In genomic region chr19:6394831-6395230, GRCh38 we compare ENCODE assay signal across 19 cellular contexts. TPM values are rescaled to one million over a fixed set of nuclear protein-coding genes. Genes with fewer than 3 reads are reported as not detected.
DNase-seq lines count a peak whose midpoint lies in the region; ATAC-seq and TF ChIP-seq lines count a peak whose summit lies in the region.
"Had no signal": no experiment of that assay in that cellular context is flagged by ENCODE, and none has a peak within 500 bp of the region (broad histone marks: within the 10 kb centered on the region; RNA-seq: fewer than 3 reads in every experiment).

No MANE protein-coding gene starts in this region.

- TF ChIP-seq CTCF in IMR-90 (conservative IDR thresholded peaks at IDR 0.05; ENCODE audit: low read depth, low read length) (no peak), chondrocyte (IDR thresholded peaks at IDR 0.05) (no peak), nephron (IDR thresholded peaks at IDR 0.05; ENCODE audit: unreplicated experiment in 3 of 3) (no peak)

- H3K9me1 ChIP-seq in IMR-90 (ENCODE audit: insufficient read depth, low read length), result peaks cover 10% of the 10 kb centered on the region

- H3K9me3 ChIP-seq in IMR-90 (ENCODE audit: control insufficient read depth, insufficient read depth, low read length), result no peaks in the 10 kb centered on the region
- H3K9me3 ChIP-seq: pancreas, upper lobe of left lung had no signal

- H2BK15ac ChIP-seq in IMR-90 (ENCODE audit: low read depth, low read length), result no peak overlapping the region

- no peaks in the 10 kb centered on the region for H3K27me3 ChIP-seq in IMR-90 (ENCODE audit: control insufficient read depth, insufficient read depth, low read length)
- H3K27me3 ChIP-seq: pancreas, upper lobe of left lung had no signal

- ATAC-seq in activated CD4-positive, alpha-beta T cell treated with anti-CD3 and anti-CD28 coated beads for 36 hours, result no peak
- no peak for ATAC-seq in IMR-90 (ENCODE audit: low read depth)
- no peak for ATAC-seq in GM21619 (IDR thresholded peaks at IDR 0.05; ENCODE audit: unreplicated experiment)
- ATAC-seq: pancreas had no signal

- peaks cover 11% of the 10 kb centered on the region for H3K4me1 ChIP-seq in IMR-90 (ENCODE audit: control insufficient read depth, insufficient read depth, low read length)

- H3K14ac ChIP-seq in IMR-90 (replicated peaks; ENCODE audit: low read depth, low read length), result no peak overlapping the region

- POLR2A ChIA-PET in activated CD4-positive, alpha-beta T cell treated with anti-CD3 and anti-CD28 coated beads for 36 hours (lab: Charles Lee), result no interaction called here
- POLR2A ChIA-PET in IMR-90 (lab: Charles Lee; ENCODE audit: unreplicated experiment), result no interaction called here

- H4K5ac ChIP-seq in IMR-90 (ENCODE audit: low read depth, low read length), result no peak overlapping the region

- no peak overlapping the region for H2AK5ac ChIP-seq in IMR-90 (ENCODE audit: low read depth, low read length)

- H3K27ac ChIP-seq in IMR-90 (ENCODE audit: insufficient read depth, low read length), result no peak overlapping the region
- H3K27ac ChIP-seq: pancreas had no signal

- peak overlapping the region; percentile 36 for H3K4me3 Mint-ChIP-seq in activated CD4-positive, alpha-beta T cell treated with anti-CD3 and anti-CD28 coated beads for 36 hours
- H3K4me3 Mint-ChIP-seq in chondrocyte (ENCODE audit: unreplicated experiment) (peak overlapping the region; percentile 35), nephron (peak overlapping the region; percentile 67 to 76 (median 76))

- no peak for TF ChIP-seq POLR2A in IMR-90 (IDR thresholded peaks at IDR 0.05; ENCODE audit: low read depth, low read length)

- dilution Hi-C loops in IMR-90 (cut with HindIII; ENCODE audit: low sequenced_read_pairs, unreplicated experiment), result no loop called here

- BruUV-seq in IMR-90 (replicated peaks; lab: Mats Ljungman, UMichigan), result no TSS peak

- peak overlapping the region; percentile 9 for H2AK9ac ChIP-seq in IMR-90 (replicated peaks; ENCODE audit: low read depth, low read length, poor library complexity)

- no peak overlapping the region for H2BK120ac ChIP-seq in IMR-90 (ENCODE audit: low read depth, low read length)

- no peak for TF ChIP-seq RAD21 in IMR-90 (IDR thresholded peaks at IDR 0.05; ENCODE audit: low read length)

- H3K4ac ChIP-seq in IMR-90 (ENCODE audit: low read depth, low read length), result no peak overlapping the region

- H3K9me3 Mint-ChIP-seq in activated CD4-positive, alpha-beta T cell treated with anti-CD3 and anti-CD28 coated beads for 36 hours (ENCODE audit: low read depth), result no peaks in the 10 kb centered on the region
- H3K9me3 Mint-ChIP-seq in chondrocyte (ENCODE audit: low read depth) (no peaks in the 10 kb centered on the region), nephron (no peaks in the 10 kb centered on the region)
- H3K9me3 Mint-ChIP-seq: CD14-positive monocyte had no signal

- no peak overlapping the region for H3K23ac ChIP-seq in IMR-90 (ENCODE audit: low read depth, low read length)

- in situ Hi-C loops in IMR-90 (cut with MboI; ENCODE audit: low sequenced_read_pairs), result no loop called here

- no peak overlapping the region for H3K56ac ChIP-seq in IMR-90 (ENCODE audit: extremely low read depth, insufficient read depth, low read length)

- no peak overlapping the region for H2BK20ac ChIP-seq in IMR-90 (ENCODE audit: low read depth, low read length)

- peaks cover 7% of the 10 kb centered on the region; the same call in 1 of the 2 replicates for H3K36me3 ChIP-seq in IMR-90 (ENCODE audit: control insufficient read depth, insufficient read depth, low read length)
- H3K36me3 ChIP-seq: pancreas had no signal

- peaks cover 22% of the 10 kb centered on the region for H3K4me1 Mint-ChIP-seq in activated CD4-positive, alpha-beta T cell treated with anti-CD3 and anti-CD28 coated beads for 36 hours
- H3K4me1 Mint-ChIP-seq in chondrocyte (ENCODE audit: low read depth) (peaks cover 28% of the 10 kb centered on the region), nephron (peaks cover 25% of the 10 kb centered on the region)

- no peaks in the 10 kb centered on the region for H3K27me3 Mint-ChIP-seq in activated CD4-positive, alpha-beta T cell treated with anti-CD3 and anti-CD28 coated beads for 36 hours
- H3K27me3 Mint-ChIP-seq in chondrocyte (ENCODE audit: low read depth) (no peaks in the 10 kb centered on the region), nephron (ENCODE audit: low read depth) (no peaks in the 10 kb centered on the region)

- CTCF ChIA-PET in activated CD4-positive, alpha-beta T cell treated with anti-CD3 and anti-CD28 coated beads for 36 hours (lab: Charles Lee), result no interaction called here
- CTCF ChIA-PET in IMR-90 (lab: Yijun Ruan, JAX), result no interaction called here

- no peak overlapping the region for H3K4me2 ChIP-seq in IMR-90 (ENCODE audit: low read depth, low read length)

- H3K4me3 ChIP-seq in IMR-90 (ENCODE audit: insufficient read depth, low read depth, low read length), result no peak overlapping the region
- H3K4me3 ChIP-seq: pancreas had no signal

- 93% methylated on average over 2 of the region's 3 CpGs; no CpG with 5 or more reads in 1 of the 2 experiments for WGBS in IMR-90 (ENCODE audit: extremely low coverage in 2 of 2, insufficient read length in 1 of 2), 2 experiments

- no peaks in the 10 kb centered on the region for H4K20me1 ChIP-seq in IMR-90 (ENCODE audit: insufficient read depth, low read length)

- no peak overlapping the region for H3K18ac ChIP-seq in IMR-90 (ENCODE audit: low read depth, low read length)

- H3K36me3 Mint-ChIP-seq in activated CD4-positive, alpha-beta T cell treated with anti-CD3 and anti-CD28 coated beads for 36 hours (ENCODE audit: low read depth), result peaks cover 18% of the 10 kb centered on the region
- H3K36me3 Mint-ChIP-seq in chondrocyte (ENCODE audit: low read depth) (peaks cover 5% of the 10 kb centered on the region), nephron (ENCODE audit: low read depth) (peaks cover 8% of the 10 kb centered on the region)

- no peak overlapping the region for H2BK5ac ChIP-seq in IMR-90 (ENCODE audit: low read depth, low read length, poor library complexity, severe bottlenecking)

- no peak for DNase-seq in activated CD4-positive, alpha-beta T cell treated with anti-CD3 and anti-CD28 coated beads for 36 hours
- no peak for DNase-seq in activated CD4-positive, alpha-beta T cell treated with anti-CD3 and anti-CD28 coated beads, Interleukin-2, amount 50 U/mL, for 1 hour
- no peak for DNase-seq in IMR-90
- DNase-seq in chondrocyte (ENCODE audit: low spot score), result no peak
- no peak for DNase-seq in activated effector memory CD4-positive, alpha-beta T cell treated with Interleukin-2 at 50 U/mL for 16 hours
- no peak for DNase-seq in globus pallidus (ENCODE audit: low spot score)
- DNase-seq: DND-41; erythroblast; islet precursor cell; NCI-H146; NCI-H446 treated with DMSO at 0.1 percent for 48 hours; OCI-M1; pancreas; stimulated activated CD4-positive, alpha-beta T cell treated with anti-CD3 and anti-CD28 coated beads, Interleukin-4, amount 100 ng/mL, for 1 hour; stimulated activated CD8-positive, alpha-beta memory T cell treated with anti-CD3 and anti-CD28 coated beads, Interleukin-4, amount 100 ng/mL, for 48 hours; upper lobe of left lung had no signal

- H3K79me1 ChIP-seq in IMR-90 (ENCODE audit: low read depth in 1 of 2, low read length in 2 of 2), result peaks cover 9 to 20% of the 10 kb centered on the region in 2 experiments; a peak in 3 of 4 replicates

- no peak overlapping the region for H3K9ac ChIP-seq in IMR-90 (ENCODE audit: low read depth, low read length)

- H2AFZ ChIP-seq in IMR-90 (replicated peaks; ENCODE audit: low read length, poor library complexity), result no peak overlapping the region

- peak overlapping the region in 1 of 2 experiments; percentile 53; a peak in 1 of 4 replicates for H4K8ac ChIP-seq in IMR-90 (ENCODE audit: low read depth in 2 of 2, low read length in 2 of 2)

- H4K91ac ChIP-seq in IMR-90 (ENCODE audit: insufficient read depth, low read depth, low read length), result no peak overlapping the region

- H3K27ac Mint-ChIP-seq in activated CD4-positive, alpha-beta T cell treated with anti-CD3 and anti-CD28 coated beads for 36 hours, result no peak overlapping the region
- peak overlapping the region; percentile 65 for H3K27ac Mint-ChIP-seq in chondrocyte (ENCODE audit: unreplicated experiment)
- peak overlapping the region; percentile 99 for H3K27ac Mint-ChIP-seq in nephron

- intact Hi-C loops in activated CD4-positive, alpha-beta T cell treated with anti-CD3 and anti-CD28 coated beads for 36 hours (cut with DNase I, micrococcal nuclease), result no loop called here
- intact Hi-C loops in IMR-90 (cut with micrococcal nuclease), result no loop called here

RNA-seq across cellular contexts. Expression of gene GTF2F1, which starts 1.9 kb away (rescaled TPM):
- total RNA-seq in activated CD4-positive, alpha-beta T cell treated with anti-CD3 and anti-CD28 coated beads for 36 hours, result 10 to 100 TPM; 60.9 to 78.5 TPM
- total RNA-seq in IMR-90 (2012; rRNA removed) (43.7 and 53.0 TPM in 2 replicates), chondrocyte (58.8 to 64.0 TPM (median 60.4 TPM) in 3 replicates)
- polyA plus RNA-seq in IMR-90 (2012; rRNA removed), result 50.4 and 51.4 TPM in 2 replicates
- polyA plus RNA-seq in IMR-90 (2012; cell fraction: cytosol; rRNA removed), result 29.9 and 54.5 TPM in 2 replicates
- polyA plus RNA-seq in IMR-90 (2012; cell fraction: nucleus; rRNA removed; ENCODE audit: low replicate concordance), result 58.8 and 59.3 TPM in 2 replicates

RNA-seq across cellular contexts. Expression of gene PSPN, which starts 19.1 kb away (rescaled TPM):
- total RNA-seq in activated CD4-positive, alpha-beta T cell treated with anti-CD3 and anti-CD28 coated beads for 36 hours, result 1 to 10 TPM; 1.4 to 1.8 TPM
- total RNA-seq in IMR-90 (2012; rRNA removed) (0.54 and 0.56 TPM in 2 replicates), chondrocyte (2.8 to 3.4 TPM (median 3.1 TPM) in 3 replicates)
- 0.34 and 0.37 TPM in 2 replicates for polyA plus RNA-seq in IMR-90 (2012; rRNA removed)
- polyA plus RNA-seq in IMR-90 (2012; cell fraction: cytosol; rRNA removed), result 0.24 and 0.30 TPM in 2 replicates
- 0.46 and 0.65 TPM in 2 replicates for polyA plus RNA-seq in IMR-90 (2012; cell fraction: nucleus; rRNA removed; ENCODE audit: low replicate concordance)

RNA-seq across cellular contexts. Expression of gene ALKBH7, which starts 22.2 kb away (rescaled TPM):
- 10 to 100 TPM; 22.8 to 44.7 TPM for total RNA-seq in activated CD4-positive, alpha-beta T cell treated with anti-CD3 and anti-CD28 coated beads for 36 hours
- 9.3 and 10.3 TPM in 2 replicates for total RNA-seq in IMR-90 (2012; rRNA removed)
- polyA plus RNA-seq in IMR-90 (2012; rRNA removed), result 22.5 and 33.0 TPM in 2 replicates
- 22.7 and 47.7 TPM in 2 replicates for polyA plus RNA-seq in IMR-90 (2012; cell fraction: cytosol; rRNA removed)
- 17.6 and 30.9 TPM in 2 replicates for polyA plus RNA-seq in IMR-90 (2012; cell fraction: nucleus; rRNA removed; ENCODE audit: low replicate concordance)
- total RNA-seq in chondrocyte, result 46.0 to 74.3 TPM (median 71.7 TPM) in 3 replicates

RNA-seq across cellular contexts. Expression of gene KHSRP, which starts 29.8 kb away (rescaled TPM):
- total RNA-seq in activated CD4-positive, alpha-beta T cell treated with anti-CD3 and anti-CD28 coated beads for 36 hours, result 100 to 1,000 TPM; 363 to 380 TPM
- total RNA-seq in IMR-90 (2012; rRNA removed), result 31.9 and 34.4 TPM in 2 replicates
- 93.7 and 103 TPM in 2 replicates for polyA plus RNA-seq in IMR-90 (2012; rRNA removed)
- 57.2 and 108 TPM in 2 replicates for polyA plus RNA-seq in IMR-90 (2012; cell fraction: cytosol; rRNA removed)
- 89.4 and 124 TPM in 2 replicates for polyA plus RNA-seq in IMR-90 (2012; cell fraction: nucleus; rRNA removed; ENCODE audit: low replicate concordance)
- 182 to 191 TPM (median 187 TPM) in 3 replicates for total RNA-seq in chondrocyte

RNA-seq across cellular contexts. Expression of gene CLPP, which starts 33.5 kb away (rescaled TPM):
- 100 to 1,000 TPM; 197 to 245 TPM for total RNA-seq in activated CD4-positive, alpha-beta T cell treated with anti-CD3 and anti-CD28 coated beads for 36 hours
- 42.3 and 48.0 TPM in 2 replicates for total RNA-seq in IMR-90 (2012; rRNA removed)
- 103 and 130 TPM in 2 replicates for polyA plus RNA-seq in IMR-90 (2012; rRNA removed)
- polyA plus RNA-seq in IMR-90 (2012; cell fraction: cytosol; rRNA removed), result 114 and 248 TPM in 2 replicates
- polyA plus RNA-seq in IMR-90 (2012; cell fraction: nucleus; rRNA removed; ENCODE audit: low replicate concordance), result 61.3 and 140 TPM in 2 replicates
- total RNA-seq in chondrocyte, result 66.5 to 74.6 TPM (median 68.3 TPM) in 3 replicates
